In the genomic region with DNA sequence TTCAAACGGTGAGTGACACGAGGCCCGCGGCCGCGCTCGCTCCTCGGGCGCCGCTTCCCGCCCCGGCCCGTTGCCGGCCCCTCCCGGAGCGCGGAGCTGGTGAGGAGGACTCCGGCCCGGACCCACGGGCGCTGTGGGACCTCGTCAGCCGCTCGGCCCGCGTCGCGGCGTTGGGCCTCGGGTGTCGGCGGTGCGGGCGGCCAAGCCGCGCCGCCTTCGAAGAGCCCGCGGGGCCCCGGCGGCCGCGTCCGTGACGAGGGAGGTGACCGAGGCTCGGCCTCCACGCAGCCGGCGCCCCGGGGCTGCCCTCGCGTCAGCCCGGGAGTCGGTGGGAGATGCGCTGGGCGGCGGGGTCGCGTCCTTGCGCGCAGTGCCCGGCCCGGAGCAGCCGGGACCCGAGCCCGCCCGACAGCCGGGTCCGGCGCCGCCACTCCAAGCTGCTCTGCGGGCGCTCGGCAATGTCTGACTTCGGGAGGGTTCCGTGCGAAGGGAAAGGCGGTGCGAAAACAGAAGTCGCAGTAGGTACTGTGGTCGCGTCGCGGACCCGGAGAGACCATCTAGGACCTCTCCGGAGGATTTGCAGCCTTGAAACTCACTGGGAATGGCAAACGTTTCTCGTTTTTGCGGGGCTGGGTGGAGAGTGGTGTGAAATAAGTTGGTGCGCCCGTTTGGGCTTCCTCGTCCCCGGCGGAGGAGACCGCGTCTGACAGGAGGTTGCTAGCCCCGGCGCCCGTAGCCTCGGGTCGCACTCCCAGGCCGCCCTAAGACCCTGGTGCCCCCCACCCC, we compare ENCODE assay signal across 8 cellular contexts. TPM values are rescaled to one million over a fixed set of nuclear protein-coding genes. Genes with fewer than 3 reads are reported as not detected.
DNase-seq lines count a peak whose midpoint lies in the region; ATAC-seq and TF ChIP-seq lines count a peak whose summit lies in the region.

No MANE protein-coding gene starts in this region.

- CTCF ChIA-PET in CD4-positive, alpha-beta memory T cell (lab: Charles Lee; ENCODE audit: partially characterized antibody): interaction anchor here (0.6 to 2.9 kb wide), 6 partner anchors 11 to 69 kb away, joined by 3 to 18 read pairs (median 8); no protein-coding TSS in a partner anchor

- no peaks in the 10 kb centered on the region for H3K9me2 ChIP-seq in MM.1S (replicated peaks; ENCODE audit: insufficient read depth, low read length)

- TF ChIP-seq CTCF in MM.1S (IDR thresholded peaks at IDR 0.05; ENCODE audit: low read length) (no peak), endothelial cell (IDR thresholded peaks at IDR 0.05; ENCODE audit: unreplicated experiment) (no peak)

- H3K27ac ChIP-seq in CD4-positive, alpha-beta memory T cell (ENCODE audit: low read depth, low read length): peak overlapping the region; percentile 86
- H3K27ac ChIP-seq in MM.1S (ENCODE audit: low read length) (peak overlapping the region; percentile 70), muscle layer of duodenum (ENCODE audit: low read length) (peak overlapping the region; percentile 98)

- H3K4me3 ChIP-seq in CD4-positive, alpha-beta memory T cell (ENCODE audit: low read length in 2 of 2): peak overlapping the region; percentile 55 to 65
- H3K4me3 ChIP-seq in MM.1S (ENCODE audit: low read length) (peak overlapping the region; percentile 63), muscle layer of duodenum (ENCODE audit: low read depth in 1 of 2, low read length in 2 of 2) (peak overlapping the region; percentile 77 to 98)

- H3K27me3 ChIP-seq in CD4-positive, alpha-beta memory T cell (ENCODE audit: insufficient read depth, low read length): no peaks in the 10 kb centered on the region
- H3K27me3 ChIP-seq in MM.1S (replicated peaks; ENCODE audit: insufficient read depth, low read length) (no peaks in the 10 kb centered on the region), muscle layer of duodenum (ENCODE audit: low read depth, low read length) (no peaks in the 10 kb centered on the region)

- no peaks in the 10 kb centered on the region for H3K36me3 ChIP-seq in CD4-positive, alpha-beta memory T cell (ENCODE audit: insufficient read depth, low read length)
- H3K36me3 ChIP-seq in MM.1S (replicated peaks; ENCODE audit: insufficient read depth, low read length) (no peaks in the 10 kb centered on the region), muscle layer of duodenum (ENCODE audit: control insufficient read depth in 1 of 2, insufficient read depth in 2 of 2, low read length in 2 of 2) (no peaks in the 10 kb centered on the region)

- H2AFZ ChIP-seq in MM.1S (ENCODE audit: low read length): peak overlapping the region; percentile 30; the same call in 1 of the 2 replicates

- peaks cover 0 to 15% of the 10 kb centered on the region in 2 donors for H3K36me3 Mint-ChIP-seq in CD4-positive, alpha-beta memory T cell
- H3K36me3 Mint-ChIP-seq in endothelial cell (ENCODE audit: low read depth, unreplicated experiment): peaks cover 6% of the 10 kb centered on the region
- H3K36me3 Mint-ChIP-seq in stimulated activated naive CD8-positive, alpha-beta T cell treated with anti-CD3 and anti-CD28 coated beads, Interleukin-15, Interleukin-2, amounts not matched to agents 100 ng/mL and 50 ng/mL, for 24 hours (ENCODE audit: low read depth): peaks cover 8% of the 10 kb centered on the region

- H3K4me1 ChIP-seq in CD4-positive, alpha-beta memory T cell (ENCODE audit: insufficient read depth, low read length): peaks cover 58% of the 10 kb centered on the region
- H3K4me1 ChIP-seq in MM.1S (ENCODE audit: low read length) (peaks cover 19% of the 10 kb centered on the region), muscle layer of duodenum (ENCODE audit: control insufficient read depth in 1 of 2, insufficient read depth in 2 of 2, low read length in 2 of 2) (peaks cover 6 to 35% of the 10 kb centered on the region in 2 donors)

- no peaks in the 10 kb centered on the region for H3K27me3 Mint-ChIP-seq in CD4-positive, alpha-beta memory T cell
- H3K27me3 Mint-ChIP-seq in endothelial cell (ENCODE audit: unreplicated experiment): peaks cover 13% of the 10 kb centered on the region
- H3K27me3 Mint-ChIP-seq in stimulated activated naive CD8-positive, alpha-beta T cell treated with anti-CD3 and anti-CD28 coated beads, Interleukin-15, Interleukin-2, amounts not matched to agents 100 ng/mL and 50 ng/mL, for 24 hours: no peaks in the 10 kb centered on the region

- peaks cover 0 to 3% (median 0%) of the 10 kb centered on the region in 8 donors for H3K9me3 Mint-ChIP-seq in CD4-positive, alpha-beta memory T cell
- H3K9me3 Mint-ChIP-seq in endothelial cell (ENCODE audit: unreplicated experiment): no peaks in the 10 kb centered on the region
- no peaks in the 10 kb centered on the region for H3K9me3 Mint-ChIP-seq in stimulated activated naive CD8-positive, alpha-beta T cell treated with anti-CD3 and anti-CD28 coated beads, Interleukin-15, Interleukin-2, amounts not matched to agents 100 ng/mL and 50 ng/mL, for 24 hours

- intact Hi-C loops in CD4-positive, alpha-beta memory T cell (cut with micrococcal nuclease): loop anchor here (5.0 kb wide), 2 partner anchors 359 to 1204 kb away; a partner anchor contains a TSS

- peaks cover 5% of the 10 kb centered on the region; the same call in 1 of the 2 replicates for H4K20me1 ChIP-seq in MM.1S (ENCODE audit: insufficient read depth, low read length)

- no peaks in the 10 kb centered on the region for H3K9me3 ChIP-seq in CD4-positive, alpha-beta memory T cell (ENCODE audit: control insufficient read depth in 1 of 2, low read length in 2 of 2)
- no peaks in the 10 kb centered on the region for H3K9me3 ChIP-seq in MM.1S (replicated peaks; ENCODE audit: insufficient read depth, low read length)
- H3K9me3 ChIP-seq in muscle layer of duodenum (ENCODE audit: control insufficient read depth in 1 of 2, low read length in 2 of 2): no peaks in the 10 kb centered on the region

- H3K4me1 Mint-ChIP-seq in CD4-positive, alpha-beta memory T cell: peaks cover 24 to 67% (median 38%) of the 10 kb centered on the region in 4 donors
- H3K4me1 Mint-ChIP-seq in endothelial cell (ENCODE audit: unreplicated experiment): peaks cover 26% of the 10 kb centered on the region
- peaks cover 60% of the 10 kb centered on the region for H3K4me1 Mint-ChIP-seq in stimulated activated naive CD8-positive, alpha-beta T cell treated with anti-CD3 and anti-CD28 coated beads, Interleukin-15, Interleukin-2, amounts not matched to agents 100 ng/mL and 50 ng/mL, for 24 hours (ENCODE audit: low read depth)

- POLR2A ChIA-PET in CD4-positive, alpha-beta memory T cell (lab: Charles Lee; ENCODE audit: partially characterized antibody): interaction anchor here (1.0 to 12.1 kb wide), 18 partner anchors 9 to 1057 kb away, joined by 3 to 510 read pairs (median 4); a partner anchor contains a TSS

- H3K27ac Mint-ChIP-seq in CD4-positive, alpha-beta memory T cell: peak overlapping the region; percentile 96 to 99 (median 98)
- H3K27ac Mint-ChIP-seq in endothelial cell (ENCODE audit: unreplicated experiment): peak overlapping the region; percentile 97
- peak overlapping the region; percentile 94 for H3K27ac Mint-ChIP-seq in stimulated activated naive CD8-positive, alpha-beta T cell treated with anti-CD3 and anti-CD28 coated beads, Interleukin-15, Interleukin-2, amounts not matched to agents 100 ng/mL and 50 ng/mL, for 24 hours

- DNase-seq in CD4-positive, alpha-beta memory T cell: peak; percentile 51 to 62 (median 59)
- DNase-seq in MM.1S (peak; percentile 44), endothelial cell (ENCODE audit: low spot score) (peak; percentile 47), NCI-H2029 (lab: John Stamatoyannopoulos, UW) (no peak)
- peak; percentile 84 for DNase-seq in activated CD8-positive, alpha-beta memory T cell treated with anti-CD3 and anti-CD28 coated beads for 24 hours

- peak overlapping the region; percentile 95 to 99 (median 98) for H3K4me3 Mint-ChIP-seq in CD4-positive, alpha-beta memory T cell
- H3K4me3 Mint-ChIP-seq in endothelial cell (ENCODE audit: unreplicated experiment): peak overlapping the region; percentile 99
- peak overlapping the region; percentile 99 for H3K4me3 Mint-ChIP-seq in stimulated activated naive CD8-positive, alpha-beta T cell treated with anti-CD3 and anti-CD28 coated beads, Interleukin-15, Interleukin-2, amounts not matched to agents 100 ng/mL and 50 ng/mL, for 24 hours

- H3K79me2 ChIP-seq in MM.1S (ENCODE audit: low read length): peaks cover 62% of the 10 kb centered on the region

- peak overlapping the region; percentile 63 for H3K9ac ChIP-seq in MM.1S (ENCODE audit: low read length)

- peak overlapping the region; percentile 75 for H3K4me2 ChIP-seq in MM.1S (ENCODE audit: low read depth, low read length)

- H3F3A ChIP-seq in MM.1S (ENCODE audit: insufficient read depth, low read length): peaks cover 58% of the 10 kb centered on the region

- peak; percentile 14 for ATAC-seq in GM21717 (IDR thresholded peaks at IDR 0.05; ENCODE audit: unreplicated experiment)

RNA-seq across cellular contexts. Expression of a gene that starts 0.8 kb away (rescaled TPM):
- total RNA-seq in CD4-positive, alpha-beta memory T cell: 10 to 100 TPM; 80.8 to 87.8 TPM
- 10 to 100 TPM in 1 of 2 donors, 1 to 10 TPM in 1; 2.4 to 44.0 TPM for polyA plus RNA-seq in CD4-positive, alpha-beta memory T cell
- 33.5 TPM for total RNA-seq in endothelial cell (ENCODE audit: unreplicated experiment)

RNA-seq across cellular contexts. Expression of a gene that starts 40.9 kb away (rescaled TPM):
- total RNA-seq in CD4-positive, alpha-beta memory T cell: 1 to 10 TPM; 1.2 to 1.7 TPM
- 1 to 10 TPM in 1 of 2 donors, under 1 TPM in 1; 0.26 to 1.1 TPM for polyA plus RNA-seq in CD4-positive, alpha-beta memory T cell
- 2.4 TPM for total RNA-seq in endothelial cell (ENCODE audit: unreplicated experiment)
